In the genomic region with DNA sequence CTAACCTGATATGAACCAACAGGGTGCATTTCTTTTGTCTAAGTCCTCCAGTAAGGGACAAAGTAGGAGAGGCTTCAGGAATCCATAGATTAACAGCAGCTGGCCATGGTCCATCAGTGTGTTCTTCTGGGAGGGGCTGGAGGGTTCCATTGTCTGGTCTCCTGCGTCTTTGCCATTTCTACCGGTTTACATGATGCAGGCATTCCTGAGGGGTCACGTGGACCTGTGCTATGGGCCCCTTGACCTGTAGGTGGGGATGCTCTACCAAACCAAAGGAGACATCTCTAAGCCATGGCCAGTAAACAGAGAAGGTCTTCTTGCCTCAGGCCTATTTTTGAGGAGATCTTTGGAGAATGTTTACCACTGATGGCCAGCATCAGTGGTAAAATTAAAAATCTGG, we compare ENCODE assay signal across 25 cellular contexts. TPM values are rescaled to one million over a fixed set of nuclear protein-coding genes. Genes with fewer than 3 reads are reported as not detected.
DNase-seq lines count a peak whose midpoint lies in the region; ATAC-seq, FAIRE-seq and TF ChIP-seq lines count a peak whose summit lies in the region.
"Had no signal": no experiment of that assay in that cellular context is flagged by ENCODE, and none has a peak within 500 bp of the region (broad histone marks: within the 10 kb centered on the region; RNA-seq: fewer than 3 reads in every experiment).

No MANE protein-coding gene starts in this region.

- FAIRE-seq in H1 (lab: Jason Lieb, UNC) (peak; percentile 69), D721Med (lab: Jason Lieb, UNC) (no peak)
- FAIRE-seq: G401.6 had no signal

- no peak overlapping the region for H4K8ac ChIP-seq in H1 (ENCODE audit: extremely low read depth, insufficient read depth, low read length)
- H4K8ac ChIP-seq in mesendoderm (ENCODE audit: low read depth, low read length) = no peak overlapping the region

- H4K91ac ChIP-seq in H1 (replicated peaks; ENCODE audit: insufficient read length, low read length) = no peak overlapping the region

- no peaks in the 10 kb centered on the region for H3K9me2 ChIP-seq in GM23338 (ENCODE audit: insufficient read depth)

- H4K20me1 ChIP-seq in GM23338 (replicated peaks; ENCODE audit: insufficient read depth) = no peaks in the 10 kb centered on the region
- H4K20me1 ChIP-seq in H1 (replicated peaks in 1 of 2; ENCODE audit: control insufficient read depth in 1 of 2, insufficient read depth in 2 of 2, low read length in 2 of 2) = no peaks in the 10 kb centered on the region

- no peak overlapping the region for H3K14ac ChIP-seq in H1 (ENCODE audit: insufficient read length)

- H2BK120ac ChIP-seq in H1 (replicated peaks; ENCODE audit: low read depth, low read length) (no peak overlapping the region), mesendoderm (ENCODE audit: low read depth, low read length) (no peak overlapping the region)

- no peak overlapping the region for H3K23ac ChIP-seq in H1 (ENCODE audit: insufficient read length)
- no peak overlapping the region for H3K23ac ChIP-seq in mesendoderm (ENCODE audit: low read length)

- CTCF ChIA-PET in H1 (lab: Charles Lee; ENCODE audit: partially characterized antibody) = interaction anchor here (1.1 to 8.0 kb wide), 7 partner anchors 12 to 165 kb away, joined by 3 to 51 read pairs (median 12); no protein-coding TSS in a partner anchor

- no peak overlapping the region for H2BK12ac ChIP-seq in H1 (ENCODE audit: low read depth, low read length)

- H3K4me3 ChIP-seq in GM23338 (no peak overlapping the region), H1 (ENCODE audit: extremely low read depth in 1 of 4, insufficient read depth in 2 of 4, low read depth in 3 of 4, low read length in 4 of 4) (no peak overlapping the region), mesendoderm (ENCODE audit: low read length) (no peak overlapping the region)
- H3K4me3 ChIP-seq: HAP-1, lung, upper lobe of left lung had no signal

- H2BK20ac ChIP-seq in H1 (ENCODE audit: low read length) = no peak overlapping the region

- H3K4me1 ChIP-seq in GM23338 (ENCODE audit: insufficient read depth) (no peaks in the 10 kb centered on the region), H1 (replicated peaks in 1 of 4; ENCODE audit: control insufficient read depth in 3 of 4, insufficient read depth in 4 of 4, low read length in 3 of 4) (no peaks in the 10 kb centered on the region), mesendoderm (ENCODE audit: control insufficient read depth, low read depth, low read length) (no peaks in the 10 kb centered on the region)
- H3K4me1 ChIP-seq: HAP-1 had no signal

- H3K27me3 Mint-ChIP-seq in GM23338 (ENCODE audit: insufficient read depth, low read depth, poor library complexity) = peaks cover 2% of the 10 kb centered on the region

- H2BK5ac ChIP-seq in H1 (ENCODE audit: low read depth, low read length) = no peak overlapping the region
- H2BK5ac ChIP-seq in mesendoderm (ENCODE audit: low read length) = no peak overlapping the region

- POLR2A ChIA-PET in H1 (lab: Charles Lee; ENCODE audit: partially characterized antibody) = no interaction called here

- H3K27me3 ChIP-seq in GM23338 (ENCODE audit: insufficient read depth) (no peaks in the 10 kb centered on the region), H1 (replicated peaks in 1 of 4; ENCODE audit: control insufficient read depth in 3 of 4, extremely low read depth in 1 of 4, insufficient read depth in 3 of 4, low read length in 3 of 4) (peaks cover 0 to 2% (median 0%) of the 10 kb centered on the region in 4 experiments; a peak in 3 of 7 replicates), mesendoderm (ENCODE audit: insufficient read depth, low read length, poor library complexity) (no peaks in the 10 kb centered on the region)
- H3K27me3 ChIP-seq: upper lobe of left lung had no signal

- DNase-seq in GM23338 (ENCODE audit: low spot score) = peak; percentile 62
- DNase-seq in NAMALWA (ENCODE audit: low spot score) = peak; percentile 17
- no peak for DNase-seq in H1 (ENCODE audit: low read depth in 1 of 2, low spot score in 2 of 2)
- peak; percentile 91 for DNase-seq in mesendoderm
- DNase-seq in D721Med (ENCODE audit: insufficient read length, low spot score) = no peak
- no peak for DNase-seq in activated CD8-positive, alpha-beta memory T cell treated with anti-CD3 and anti-CD28 coated beads for 24 hours
- DNase-seq: activated CD4-positive, alpha-beta memory T cell treated with anti-CD3 and anti-CD28 coated beads, Interleukin-2, amount 10 ng/mL, durations not matched to agents 7 days and 5 days; activated naive CD4-positive, alpha-beta T cell treated with anti-CD3 and anti-CD28 coated beads for 36 hours; activated T-cell treated with anti-CD3 and anti-CD28 coated beads, Interleukin-2, amount 50 U/mL, for 4 hours; aorta; IMR-90; NCI-H1048; NCI-H2081 treated with DMSO at 0.1 percent for 48 hours; NCI-H510A; Right ventricle myocardium superior; stimulated activated CD4-positive, alpha-beta T cell treated with anti-CD3 and anti-CD28 coated beads, Interleukin-2, amount 100 ng/mL, for 24 hours had no signal

- no peaks in the 10 kb centered on the region for H3K9me3 Mint-ChIP-seq in GM23338
- H3K9me3 Mint-ChIP-seq: activated CD4-positive, alpha-beta memory T cell treated with anti-CD3 and anti-CD28 coated beads, Interleukin-2, amount 10 ng/mL, durations not matched to agents 7 days and 5 days; activated naive CD4-positive, alpha-beta T cell treated with anti-CD3 and anti-CD28 coated beads for 36 hours; activated T-cell treated with anti-CD3 and anti-CD28 coated beads, Interleukin-2, amount 50 U/mL, for 4 hours; central memory CD8-positive, alpha-beta T cell; stimulated activated naive CD8-positive, alpha-beta T cell treated with anti-CD3 and anti-CD28 coated beads, Interleukin-15, Interleukin-2, amounts not matched to agents 100 ng/mL and 50 ng/mL, for 24 hours had no signal

- no peaks in the 10 kb centered on the region for H3K36me3 ChIP-seq in GM23338 (ENCODE audit: insufficient read depth)
- no peaks in the 10 kb centered on the region for H3K36me3 ChIP-seq in H1 (ENCODE audit: control insufficient read depth in 2 of 4, insufficient read depth in 4 of 4, low read length in 3 of 4)
- H3K36me3 ChIP-seq in mesendoderm (ENCODE audit: control insufficient read depth, insufficient read depth, low read length) = no peaks in the 10 kb centered on the region
- H3K36me3 ChIP-seq: HAP-1, upper lobe of left lung had no signal

- H3K36me3 Mint-ChIP-seq in GM23338 (ENCODE audit: low read depth) = no peaks in the 10 kb centered on the region

- TF ChIP-seq EP300 in H1 (IDR thresholded peaks at IDR 0.05; ENCODE audit: borderline replicate concordance in 1 of 2, low read depth in 2 of 2, low read length in 2 of 2) = no peak

- no peak overlapping the region for H3K56ac ChIP-seq in H1 (replicated peaks; ENCODE audit: insufficient read length, low read depth, low read length)
- no peak overlapping the region for H3K56ac ChIP-seq in mesendoderm (ENCODE audit: low read length)

- H3K4me2 ChIP-seq in GM23338 (no peak overlapping the region), H1 (ENCODE audit: insufficient read depth in 1 of 2, low read depth in 2 of 2, low read length in 2 of 2) (no peak overlapping the region), mesendoderm (ENCODE audit: low read length) (no peak overlapping the region)

- H4K5ac ChIP-seq in H1 (ENCODE audit: insufficient read length, low read depth, low read length) (no peak overlapping the region), mesendoderm (ENCODE audit: low read length) (no peak overlapping the region)

- H3K9ac ChIP-seq in H1 (replicated peaks in 1 of 4; ENCODE audit: extremely low read depth in 1 of 4, low read depth in 3 of 4, low read length in 3 of 4) (no peak overlapping the region), mesendoderm (ENCODE audit: low read length) (no peak overlapping the region)

- H3K79me1 ChIP-seq in H1 (ENCODE audit: low read depth, low read length) (no peaks in the 10 kb centered on the region), mesendoderm (ENCODE audit: low read length) (no peaks in the 10 kb centered on the region)

- H3K9me3 ChIP-seq in H1 (ENCODE audit: insufficient read depth in 2 of 2, low read depth in 1 of 2, low read length in 1 of 2) = no peaks in the 10 kb centered on the region
- H3K9me3 ChIP-seq: HAP-1, upper lobe of left lung had no signal

- H2AK5ac ChIP-seq in H1 (ENCODE audit: low read depth, low read length) (no peak overlapping the region), mesendoderm (ENCODE audit: low read length) (no peak overlapping the region)

- H2AFZ ChIP-seq in GM23338 = no peak overlapping the region
- H2AFZ ChIP-seq in H1 (ENCODE audit: low read length) = no peak overlapping the region

- TF ChIP-seq RAD21 in H1 (IDR thresholded peaks at IDR 0.05 in 1 of 2, conservative IDR thresholded peaks at IDR 0.05 in 1 of 2; ENCODE audit: low read depth in 2 of 2, low read length in 2 of 2) = peak; percentile 52 to 63

- H3K79me2 ChIP-seq in GM23338 (replicated peaks; ENCODE audit: insufficient read depth) = no peaks in the 10 kb centered on the region
- no peaks in the 10 kb centered on the region for H3K79me2 ChIP-seq in H1 (ENCODE audit: control insufficient read depth in 1 of 2, insufficient read depth in 2 of 2, low read length in 2 of 2)
- no peaks in the 10 kb centered on the region for H3K79me2 ChIP-seq in mesendoderm (ENCODE audit: control insufficient read depth, insufficient read depth, low read length)

- TF ChIP-seq CTCF in GM23338 (conservative IDR thresholded peaks at IDR 0.05; ENCODE audit: low read depth in 2 of 2) (peak; percentile 34 to 62; a peak in 3 of 4 replicates), H1 (IDR thresholded peaks at IDR 0.05; ENCODE audit: control extremely low read depth in 1 of 3, insufficient read depth in 1 of 3, low read depth in 1 of 3, low read length in 3 of 3) (peak; percentile 45 to 63 (median 49)), D721Med (IDR thresholded peaks at IDR 0.05; ENCODE audit: insufficient read depth, missing control alignments) (no peak)

- peaks cover 2% of the 10 kb centered on the region; the same call in 1 of the 3 replicates for H3K4me1 Mint-ChIP-seq in GM23338
- H3K4me1 Mint-ChIP-seq: activated CD4-positive, alpha-beta memory T cell treated with anti-CD3 and anti-CD28 coated beads, Interleukin-2, amount 10 ng/mL, durations not matched to agents 7 days and 5 days; central memory CD8-positive, alpha-beta T cell had no signal

- H2BK15ac ChIP-seq in H1 (ENCODE audit: low read length) (no peak overlapping the region), mesendoderm (replicated peaks; ENCODE audit: low read depth) (no peak overlapping the region)

- 45% methylated on average over 3 of the region's 3 CpGs; no CpG with 5 or more reads in 1 of the 2 experiments for WGBS in H1 (ENCODE audit: extremely low coverage in 1 of 2, insufficient coverage in 1 of 2, insufficient read length in 1 of 2, insufficient replicate concordance in 2 of 2, low coverage in 1 of 2, low lambda C conversion rate in 2 of 2, missing lambda C conversion rate in 1 of 2), 2 experiments
- WGBS in mesendoderm (ENCODE audit: extremely low coverage, insufficient coverage, low lambda C conversion rate) = no CpG with 5 or more reads among the region's 3 CpGs

- H3K23me2 ChIP-seq in H1 (ENCODE audit: low read depth, low read length) = no peaks in the 10 kb centered on the region

- no peak overlapping the region for H3K27ac Mint-ChIP-seq in GM23338
- H3K27ac Mint-ChIP-seq: activated CD4-positive, alpha-beta memory T cell treated with anti-CD3 and anti-CD28 coated beads, Interleukin-2, amount 10 ng/mL, durations not matched to agents 7 days and 5 days; activated naive CD4-positive, alpha-beta T cell treated with anti-CD3 and anti-CD28 coated beads for 36 hours; stimulated activated naive CD8-positive, alpha-beta T cell treated with anti-CD3 and anti-CD28 coated beads, Interleukin-15, Interleukin-2, amounts not matched to agents 100 ng/mL and 50 ng/mL, for 24 hours had no signal

- H3K18ac ChIP-seq in H1 (ENCODE audit: extremely low read depth, low read length) (no peak overlapping the region), mesendoderm (ENCODE audit: low read length) (no peak overlapping the region)

- H3K4me3 Mint-ChIP-seq in GM23338 = no peak overlapping the region
- H3K4me3 Mint-ChIP-seq: activated CD4-positive, alpha-beta memory T cell treated with anti-CD3 and anti-CD28 coated beads, Interleukin-2, amount 10 ng/mL, durations not matched to agents 7 days and 5 days; activated naive CD4-positive, alpha-beta T cell treated with anti-CD3 and anti-CD28 coated beads for 36 hours; activated T-cell treated with anti-CD3 and anti-CD28 coated beads, Interleukin-2, amount 50 U/mL, for 4 hours; central memory CD8-positive, alpha-beta T cell; stimulated activated naive CD8-positive, alpha-beta T cell treated with anti-CD3 and anti-CD28 coated beads, Interleukin-15, Interleukin-2, amounts not matched to agents 100 ng/mL and 50 ng/mL, for 24 hours had no signal

- no peak overlapping the region for H3K4ac ChIP-seq in H1 (replicated peaks; ENCODE audit: insufficient read length, low read depth, low read length)
- H3K4ac ChIP-seq in mesendoderm (ENCODE audit: low read depth, low read length) = no peak overlapping the region

- no peaks in the 10 kb centered on the region for H3F3A ChIP-seq in GM23338 (replicated peaks; ENCODE audit: low read depth)

- no peak for TF ChIP-seq POLR2A in H1 (IDR thresholded peaks at IDR 0.05; ENCODE audit: control extremely low read depth in 1 of 2, low read depth in 2 of 2, low read length in 2 of 2)

- ATAC-seq in GM23338 (peak; percentile 69), HG03175 (IDR thresholded peaks at IDR 0.05; ENCODE audit: unreplicated experiment) (no peak)
- ATAC-seq: activated T-cell treated with anti-CD3 and anti-CD28 coated beads, Interleukin-2, amount 50 U/mL, for 4 hours had no signal

- H3K27ac ChIP-seq in GM23338 (ENCODE audit: low read depth) (no peak overlapping the region), H1 (ENCODE audit: low read depth, low read length) (no peak overlapping the region), mesendoderm (ENCODE audit: low read depth, low read length) (no peak overlapping the region)
- H3K27ac ChIP-seq: upper lobe of left lung had no signal

RNA-seq across cellular contexts. Expression of a gene that starts 28.7 kb away (rescaled TPM):
- not detected in 2 replicates for total RNA-seq in GM23338 (2014; rRNA removed; shearing (Covaris generic))
- polyA plus RNA-seq in GM23338 (2016; fragmentation: Nextera tagmentation; extraction: Ambion mirVana) (not detected in 2 replicates), H1 (2011; rRNA removed) (not detected in 2 replicates)
- not detected in 2 replicates for total RNA-seq in H1 (2021; fragmentation: NEBNext Ultra II Directional; extraction: Animal tissue kit (Norgen Biotek cat#: 25700))
- not detected for polyA plus RNA-seq in H1 (2011; cell fraction: cytosol; rRNA removed)
- polyA plus RNA-seq in H1 (2011; cell fraction: nucleus; rRNA removed) = not detected
- not detected in 4 replicates for polyA plus RNA-seq in H1 (2012, experiment 1 of 2)
- polyA plus RNA-seq in H1 (2012, experiment 2 of 2) = 0.05 TPM
- polyA plus RNA-seq in H1 (2013, experiment 1 of 2) = not detected
- polyA plus RNA-seq in H1 (2013, experiment 2 of 2) = not detected
- polyA minus RNA-seq in H1 (2011; rRNA and poly(A)+ RNA removed) = not detected in 2 replicates
- not detected for polyA minus RNA-seq in H1 (2011; cell fraction: cytosol; rRNA and poly(A)+ RNA removed)
- polyA minus RNA-seq in H1 (2011; cell fraction: nucleus; rRNA and poly(A)+ RNA removed) = not detected
- not detected for polyA plus RNA-seq in mesendoderm (2013, experiment 1 of 2)
- not detected for polyA plus RNA-seq in mesendoderm (2013, experiment 2 of 2)
- total RNA-seq: activated CD4-positive, alpha-beta memory T cell treated with anti-CD3 and anti-CD28 coated beads, Interleukin-2, amount 10 ng/mL, durations not matched to agents 7 days and 5 days; activated naive CD4-positive, alpha-beta T cell treated with anti-CD3 and anti-CD28 coated beads for 36 hours; aorta; fibroblast of lung; IMR-90; T-helper 1 cell treated with Interleukin-12 subunit alpha and Interleukin-12 subunit beta and Interleukin-4 antibody, amounts not matched to agents 30 ng/mL and 1 ng/mL, for 36 hours had no signal
- polyA plus RNA-seq: aorta, fibroblast of lung, IMR-90 had no signal

Comparison
In these comparisons a context has a peak if more than half of its experiments do, and no peak if none do; other contexts are left out.
1. DNase-seq: peak in GM23338 (single experiment), NAMALWA (single experiment) and mesendoderm (single experiment); none in H1 (0 of 2), D721Med (single experiment) and activated CD8-positive, alpha-beta memory T cell treated with anti-CD3 and anti-CD28 coated beads for 24 hours (single experiment).